In the genomic region with DNA sequence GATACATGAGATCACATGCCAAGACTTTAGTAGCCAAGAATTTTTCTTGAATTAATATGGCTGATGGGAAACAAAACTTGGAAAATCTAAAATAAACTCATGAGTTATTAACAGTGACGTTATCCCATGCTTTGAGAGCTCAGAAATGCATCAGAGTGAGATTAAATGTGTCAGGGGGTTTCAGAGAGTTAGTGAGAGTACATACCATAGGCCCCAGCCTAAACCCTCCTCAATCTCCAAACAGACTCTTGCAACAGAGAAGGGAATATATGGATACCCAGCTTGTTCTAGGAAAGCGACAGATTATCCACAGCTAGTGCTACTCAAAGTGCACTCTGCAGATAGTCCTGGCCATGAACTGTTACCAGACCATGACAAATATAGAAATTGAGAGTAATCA, we compare ENCODE assay signal across 16 cellular contexts. TPM values are rescaled to one million over a fixed set of nuclear protein-coding genes. Genes with fewer than 3 reads are reported as not detected.
"Had no signal": no experiment of that assay in that cellular context is flagged by ENCODE, and none has a peak within 500 bp of the region (broad histone marks: within the 10 kb centered on the region; RNA-seq: fewer than 3 reads in every experiment).

No MANE protein-coding gene starts in this region.

- ATAC-seq: activated CD8-positive, alpha-beta T cell treated with anti-CD3 and anti-CD28 coated beads for 36 hours; activated naive CD8-positive, alpha-beta T cell treated with anti-CD3 and anti-CD28 coated beads, Interleukin-2, amount 50 U/mL, for 24 hours; left colon had no signal

- H3K4me1 Mint-ChIP-seq: activated naive CD8-positive, alpha-beta T cell treated with anti-CD3 and anti-CD28 coated beads, Interleukin-2, amount 50 U/mL, for 24 hours; nephron progenitor cell had no signal

- H3K4me3 Mint-ChIP-seq: activated CD8-positive, alpha-beta T cell treated with anti-CD3 and anti-CD28 coated beads for 36 hours; activated naive CD8-positive, alpha-beta T cell treated with anti-CD3 and anti-CD28 coated beads, Interleukin-2, amount 50 U/mL, for 24 hours; activated T-helper 1 cell treated with anti-CD3 and anti-CD28 coated beads, Interleukin-12 subunit alpha, Interleukin-12 subunit beta, Interleukin-2, Interleukin-4 antibody, amounts not matched to agents 30 ng/mL and 10 ng/mL and 1 ng/mL, durations not matched to agents 14 hours and 24 hours and 36 hours; nephron progenitor cell had no signal

- H3K9me3 Mint-ChIP-seq: activated CD8-positive, alpha-beta T cell treated with anti-CD3 and anti-CD28 coated beads for 36 hours; activated naive CD8-positive, alpha-beta T cell treated with anti-CD3 and anti-CD28 coated beads, Interleukin-2, amount 50 U/mL, for 24 hours; activated T-helper 1 cell treated with anti-CD3 and anti-CD28 coated beads, Interleukin-12 subunit alpha, Interleukin-12 subunit beta, Interleukin-2, Interleukin-4 antibody, amounts not matched to agents 30 ng/mL and 10 ng/mL and 1 ng/mL, durations not matched to agents 14 hours and 24 hours and 36 hours; nephron progenitor cell had no signal

- H3K4me1 ChIP-seq: stomach had no signal

- H3K27ac ChIP-seq: stomach had no signal

- DNase-seq: activated CD8-positive, alpha-beta memory T cell treated with anti-CD3 and anti-CD28 coated beads, Interleukin-2, amount 50 U/mL, for 48 hours; activated CD8-positive, alpha-beta T cell treated with anti-CD3 and anti-CD28 coated beads for 36 hours; activated naive CD4-positive, alpha-beta T cell treated with Interleukin-2 at 50 U/mL for 16 hours; activated naive CD8-positive, alpha-beta T cell treated with anti-CD3 and anti-CD28 coated beads, Interleukin-2, amount 50 U/mL, for 24 hours; central memory CD4-positive, alpha-beta T cell; effector memory CD4-positive, alpha-beta T cell; left colon; nephron progenitor cell; stimulated activated CD4-positive, alpha-beta T cell treated with anti-CD3 and anti-CD28 coated beads, Interleukin-15, amount 100 ng/mL, for 24 hours; stimulated activated CD4-positive, alpha-beta T cell treated with anti-CD3 and anti-CD28 coated beads, Interleukin-4, amount 100 ng/mL, for 4 hours; stomach had no signal

- H3K9me3 ChIP-seq: stomach, tibial nerve had no signal

- H3K27me3 ChIP-seq: stomach, tibial nerve had no signal

- H3K27ac Mint-ChIP-seq: activated CD8-positive, alpha-beta T cell treated with anti-CD3 and anti-CD28 coated beads for 36 hours; activated naive CD8-positive, alpha-beta T cell treated with anti-CD3 and anti-CD28 coated beads, Interleukin-2, amount 50 U/mL, for 24 hours; activated T-helper 1 cell treated with anti-CD3 and anti-CD28 coated beads, Interleukin-12 subunit alpha, Interleukin-12 subunit beta, Interleukin-2, Interleukin-4 antibody, amounts not matched to agents 30 ng/mL and 10 ng/mL and 1 ng/mL, durations not matched to agents 14 hours and 24 hours and 36 hours; nephron progenitor cell had no signal

- H3K27me3 Mint-ChIP-seq: activated CD8-positive, alpha-beta T cell treated with anti-CD3 and anti-CD28 coated beads for 36 hours; activated naive CD8-positive, alpha-beta T cell treated with anti-CD3 and anti-CD28 coated beads, Interleukin-2, amount 50 U/mL, for 24 hours had no signal

- H3K36me3 ChIP-seq: stomach, tibial nerve had no signal

- H3K4me3 ChIP-seq: stomach, tibial nerve had no signal

RNA-seq across cellular contexts. Expression of a gene that starts 19.3 kb away (rescaled TPM):
- total RNA-seq: activated CD8-positive, alpha-beta T cell treated with anti-CD3 and anti-CD28 coated beads for 36 hours; activated T-helper 1 cell treated with anti-CD3 and anti-CD28 coated beads, Interleukin-12 subunit alpha, Interleukin-12 subunit beta, Interleukin-2, Interleukin-4 antibody, amounts not matched to agents 30 ng/mL and 10 ng/mL and 1 ng/mL, durations not matched to agents 14 hours and 24 hours and 36 hours; glomerular endothelial cell; left colon; osteocyte; pulmonary artery endothelial cell; stomach; tibial nerve had no signal
